Comparison of ENCODE assay signal across 19 cellular contexts in the genomic region with DNA sequence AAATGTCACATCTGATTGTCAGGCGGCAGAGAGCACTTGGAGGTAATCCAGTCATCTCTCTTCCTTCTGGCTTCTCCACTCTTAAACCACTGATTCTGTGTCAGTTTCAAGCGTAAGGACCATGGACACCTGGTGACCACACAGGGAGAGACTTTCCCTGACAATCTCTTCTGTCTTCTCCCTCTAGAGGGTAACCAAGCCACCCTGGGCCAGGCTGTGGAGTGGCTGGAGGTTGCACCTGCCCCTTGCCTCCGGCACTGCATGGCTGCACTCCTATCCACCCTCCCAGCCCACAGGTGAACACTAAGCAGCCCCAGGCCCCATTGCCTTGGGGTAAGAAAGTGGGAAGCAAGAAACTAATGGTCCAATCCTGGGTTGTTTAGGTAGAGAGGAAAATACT.
DNase-seq lines count a peak whose midpoint lies in the region; ATAC-seq, FAIRE-seq and TF ChIP-seq lines count a peak whose summit lies in the region.
"Had no signal": no experiment of that assay in that cellular context is flagged by ENCODE, and none has a peak within 500 bp of the region (broad histone marks: within the 10 kb centered on the region; RNA-seq: fewer than 3 reads in every experiment).

No MANE protein-coding gene starts in this region.

- no peak for FAIRE-seq in A549 (lab: Jason Lieb, UNC)
- FAIRE-seq: GM12878, GM19239, H1 had no signal

- no peaks in the 10 kb centered on the region for H3K79me2 ChIP-seq in osteoblast (ENCODE audit: insufficient read depth, low read length)

- H3K36me3 ChIP-seq in H7 (replicated peaks; ENCODE audit: control insufficient read depth, insufficient read depth, low read length) (no peaks in the 10 kb centered on the region), osteoblast (ENCODE audit: insufficient read depth, low read length) (no peaks in the 10 kb centered on the region)
- H3K36me3 ChIP-seq: HAP-1 had no signal

- H3K4me2 ChIP-seq in A549 = no peak overlapping the region
- no peak overlapping the region for H3K4me2 ChIP-seq in osteoblast (ENCODE audit: insufficient read depth, low read length)

- peak; percentile 49 to 55; a peak in 2 of 6 replicates for ATAC-seq in A549
- no peak for ATAC-seq in HG03354 (IDR thresholded peaks at IDR 0.05; ENCODE audit: poor library complexity, severe bottlenecking, unreplicated experiment)
- ATAC-seq: GM12878 had no signal

- TF ChIP-seq CTCF in A549 (IDR thresholded peaks at IDR 0.05) = no peak
- TF ChIP-seq CTCF in osteoblast (IDR thresholded peaks at IDR 0.05; ENCODE audit: extremely low read depth, low read depth, low read length) = no peak

- no peak for TF ChIP-seq POLR2A in A549 (IDR thresholded peaks at IDR 0.05; ENCODE audit: low read length)

- no peak overlapping the region for H3K27ac ChIP-seq in A549
- H3K27ac ChIP-seq in osteoblast (ENCODE audit: low read depth, low read length) = no peak overlapping the region
- H3K27ac ChIP-seq: C4-2B had no signal

- peaks cover 8% of the 10 kb centered on the region for H3K9me3 ChIP-seq in A549
- no peaks in the 10 kb centered on the region for H3K9me3 ChIP-seq in osteoblast (ENCODE audit: low read depth, low read length)
- H3K9me3 ChIP-seq: Caco-2, HAP-1 had no signal

- POLR2A ChIA-PET in A549 (lab: Yijun Ruan, JAX) = no interaction called here

- H3K4me3 ChIP-seq in A549 (no peak overlapping the region), H7 (ENCODE audit: insufficient read depth, low read depth, low read length) (no peak overlapping the region), osteoblast (ENCODE audit: insufficient read depth, low read length) (no peak overlapping the region)
- H3K4me3 ChIP-seq: GM12878, HAP-1 had no signal

- WGBS in A549 (ENCODE audit: missing lambda C conversion rate) = 21% methylated on average over 3 of the region's 3 CpGs

- H3K27me3 ChIP-seq in H7 (ENCODE audit: control insufficient read depth, insufficient read depth, low read length) (no peaks in the 10 kb centered on the region), osteoblast (ENCODE audit: insufficient read depth, low read length) (peaks cover 8% of the 10 kb centered on the region)

- no peak overlapping the region for H2AFZ ChIP-seq in osteoblast (ENCODE audit: low read length)

- no peak for DNase-seq in A549 (ENCODE audit: low read depth in 1 of 2, low spot score in 1 of 2)
- DNase-seq in H7 = peak; percentile 41
- DNase-seq in NCI-H510A treated with DMSO at 0.1 percent for 48 hours (lab: John Stamatoyannopoulos, UW) = peak; percentile 57
- DNase-seq in islet precursor cell = peak; percentile 38
- no peak for DNase-seq in stimulated activated CD4-positive, alpha-beta T cell treated with anti-CD3 and anti-CD28 coated beads, Interleukin-4, amount 100 ng/mL, for 24 hours
- no peak for DNase-seq in NCI-H1436 (lab: John Stamatoyannopoulos, UW)
- no peak for DNase-seq in osteoblast (ENCODE audit: insufficient read length, low spot score, missing footprints)
- DNase-seq: AML-193; Caco-2; CD4-positive, alpha-beta T cell; DMS153; DND-41; EL had no signal

- TF ChIP-seq EP300 in A549 (IDR thresholded peaks at IDR 0.05) = no peak

- CTCF ChIA-PET in A549 (lab: Yijun Ruan, JAX) = interaction anchor here (1.4 to 1.9 kb wide), 2 partner anchors 21 kb away, joined by 4 to 8 read pairs; no protein-coding TSS in a partner anchor

- H3K4me1 ChIP-seq in A549 (no peaks in the 10 kb centered on the region), osteoblast (ENCODE audit: insufficient read depth, low read length) (no peaks in the 10 kb centered on the region)
- H3K4me1 ChIP-seq: Caco-2, HAP-1 had no signal

- TF ChIP-seq RAD21 in A549 (conservative IDR thresholded peaks at IDR 0.05 in 1 of 2, IDR thresholded peaks at IDR 0.05 in 1 of 2) = no peak

- no peaks in the 10 kb centered on the region for H4K20me1 ChIP-seq in osteoblast (ENCODE audit: insufficient read depth, low read length)

TF ChIP-seq in A549, 52 proteins besides CTCF, POLR2A, EP300 and RAD21:
- no peak for TF ChIP-seq SREBF2 (IDR thresholded peaks at IDR 0.05)
- TF ChIP-seq ZSCAN20 (CRISPR knock-in tag; IDR thresholded peaks at IDR 0.05) = no peak
- TF ChIP-seq, protein P1, sequence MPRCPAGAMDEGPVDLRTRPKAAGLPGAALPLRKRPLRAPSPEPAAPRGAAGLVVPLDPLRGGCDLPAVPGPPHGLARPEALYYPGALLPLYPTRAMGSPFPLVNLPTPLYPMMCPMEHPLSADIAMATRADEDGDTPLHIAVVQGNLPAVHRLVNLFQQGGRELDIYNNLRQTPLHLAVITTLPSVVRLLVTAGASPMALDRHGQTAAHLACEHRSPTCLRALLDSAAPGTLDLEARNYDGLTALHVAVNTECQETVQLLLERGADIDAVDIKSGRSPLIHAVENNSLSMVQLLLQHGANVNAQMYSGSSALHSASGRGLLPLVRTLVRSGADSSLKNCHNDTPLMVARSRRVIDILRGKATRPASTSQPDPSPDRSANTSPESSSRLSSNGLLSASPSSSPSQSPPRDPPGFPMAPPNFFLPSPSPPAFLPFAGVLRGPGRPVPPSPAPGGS (IDR thresholded peaks at IDR 0.05) = no peak
- no peak for TF ChIP-seq JUN (IDR thresholded peaks at IDR 0.05)
- no peak for TF ChIP-seq NPAS2 (CRISPR knock-in tag; IDR thresholded peaks at IDR 0.05; ENCODE audit: borderline replicate concordance)
- TF ChIP-seq CBX2 (IDR thresholded peaks at IDR 0.05; ENCODE audit: borderline replicate concordance, low read depth) = no peak
- TF ChIP-seq EHMT2 (IDR thresholded peaks at IDR 0.05; ENCODE audit: low read depth) = no peak

Comparison
In these comparisons a context has a peak if more than half of its experiments do, and no peak if none do; other contexts are left out.
1. DNase-seq: peak in H7 (single experiment), NCI-H510A treated with DMSO at 0.1 percent for 48 hours (single experiment) and islet precursor cell (single experiment); none in A549 (0 of 2), stimulated activated CD4-positive, alpha-beta T cell treated with anti-CD3 and anti-CD28 coated beads, Interleukin-4, amount 100 ng/mL, for 24 hours (single experiment), NCI-H1436 (single experiment) and osteoblast (single experiment).